In genomic region chr2:147663153-147663961, GRCh38 we compare ENCODE assay signal across 11 cellular contexts.
DNase-seq lines count a peak whose midpoint lies in the region; ATAC-seq and TF ChIP-seq lines count a peak whose summit lies in the region.
"Had no signal": no experiment of that assay in that cellular context is flagged by ENCODE, and none has a peak within 500 bp of the region (broad histone marks: within the 10 kb centered on the region; RNA-seq: fewer than 3 reads in every experiment).

No MANE protein-coding gene starts in this region.

- peaks cover 18 to 27% (median 20%) of the 10 kb centered on the region in 3 donors for H3K4me1 Mint-ChIP-seq in CD8-positive, alpha-beta memory T cell
- H3K4me1 Mint-ChIP-seq in activated T-helper 17 cell treated with anti-CD3 and anti-CD28 coated beads, Interleukin-2, amount 50 U/mL, for 72 hours = peaks cover 24% of the 10 kb centered on the region

- peak overlapping the region; percentile 26 for H3K4me3 ChIP-seq in CD8-positive, alpha-beta memory T cell (ENCODE audit: low read length)
- H3K4me3 ChIP-seq: right lobe of liver had no signal

- no peaks in the 10 kb centered on the region for H3K9me3 Mint-ChIP-seq in CD8-positive, alpha-beta memory T cell
- H3K9me3 Mint-ChIP-seq in activated T-helper 17 cell treated with anti-CD3 and anti-CD28 coated beads, Interleukin-2, amount 50 U/mL, for 72 hours = no peaks in the 10 kb centered on the region

- H3K4me3 Mint-ChIP-seq in CD8-positive, alpha-beta memory T cell = peak overlapping the region; percentile 43 to 86 (median 72)
- peak overlapping the region; percentile 79 for H3K4me3 Mint-ChIP-seq in activated T-helper 17 cell treated with anti-CD3 and anti-CD28 coated beads, Interleukin-2, amount 50 U/mL, for 72 hours

- peaks cover 18% of the 10 kb centered on the region for H3K4me1 ChIP-seq in CD8-positive, alpha-beta memory T cell (ENCODE audit: insufficient read depth, low read length)
- H3K4me1 ChIP-seq: right lobe of liver had no signal

- peak; percentile 76 for ATAC-seq in GM19372 (IDR thresholded peaks at IDR 0.05; ENCODE audit: low read depth, unreplicated experiment)
- peak; percentile 78 for ATAC-seq in HG03060 (IDR thresholded peaks at IDR 0.05; ENCODE audit: low read depth, unreplicated experiment)
- ATAC-seq in activated T-helper 17 cell treated with anti-CD3 and anti-CD28 coated beads, Interleukin-2, amount 50 U/mL, for 72 hours (replicated peaks) = peak; percentile 89
- no peak for ATAC-seq in omental fat pad (ENCODE audit: low FRiP score)

- no peaks in the 10 kb centered on the region for H3K36me3 ChIP-seq in CD8-positive, alpha-beta memory T cell (ENCODE audit: insufficient read depth, low read length)
- H3K36me3 ChIP-seq: right lobe of liver had no signal

- H3K27ac ChIP-seq in CD8-positive, alpha-beta memory T cell (ENCODE audit: low read depth, low read length) = no peak overlapping the region
- H3K27ac ChIP-seq: right lobe of liver had no signal

- no peak for TF ChIP-seq CTCF in omental fat pad (IDR thresholded peaks at IDR 0.05)

- H3K36me3 Mint-ChIP-seq in CD8-positive, alpha-beta memory T cell = no peaks in the 10 kb centered on the region
- H3K36me3 Mint-ChIP-seq in activated T-helper 17 cell treated with anti-CD3 and anti-CD28 coated beads, Interleukin-2, amount 50 U/mL, for 72 hours (ENCODE audit: low read depth) = no peaks in the 10 kb centered on the region

- no peaks in the 10 kb centered on the region for H3K9me3 ChIP-seq in CD8-positive, alpha-beta memory T cell (ENCODE audit: low read length)
- H3K9me3 ChIP-seq: right lobe of liver had no signal

- peak in 2 of 5 donors; percentile 29 to 33 for DNase-seq in CD8-positive, alpha-beta memory T cell
- DNase-seq in omental fat pad (ENCODE audit: low spot score) = no peak
- DNase-seq in NCI-H1417 treated with DMSO at 0.1 percent for 48 hours (lab: John Stamatoyannopoulos, UW) = no peak
- DNase-seq in NCI-H69 (lab: John Stamatoyannopoulos, UW) = no peak
- DNase-seq in stimulated activated CD4-positive, alpha-beta T cell treated with anti-CD3 and anti-CD28 coated beads, Interleukin-2, amount 100 ng/mL, for 24 hours = no peak
- DNase-seq: hypothalamus, right lobe of liver, Right ventricle myocardium superior had no signal

- H3K27ac Mint-ChIP-seq in CD8-positive, alpha-beta memory T cell = peak overlapping the region; percentile 11 to 95 (median 78)
- H3K27ac Mint-ChIP-seq in activated T-helper 17 cell treated with anti-CD3 and anti-CD28 coated beads, Interleukin-2, amount 50 U/mL, for 72 hours = peak overlapping the region; percentile 83

- POLR2A ChIA-PET in CD8-positive, alpha-beta memory T cell (lab: Charles Lee) = no interaction called here

- peaks cover 4 to 5% of the 10 kb centered on the region in 2 donors for H3K27me3 Mint-ChIP-seq in CD8-positive, alpha-beta memory T cell
- H3K27me3 Mint-ChIP-seq in activated T-helper 17 cell treated with anti-CD3 and anti-CD28 coated beads, Interleukin-2, amount 50 U/mL, for 72 hours = no peaks in the 10 kb centered on the region

- H3K27me3 ChIP-seq in CD8-positive, alpha-beta memory T cell (ENCODE audit: insufficient read depth, low read length, poor library complexity, severe bottlenecking) = no peaks in the 10 kb centered on the region
- H3K27me3 ChIP-seq: right lobe of liver had no signal

- CTCF ChIA-PET in CD8-positive, alpha-beta memory T cell (lab: Charles Lee) = no interaction called here
